Comparison of ENCODE assay signal across 8 cellular contexts in the genomic region with DNA sequence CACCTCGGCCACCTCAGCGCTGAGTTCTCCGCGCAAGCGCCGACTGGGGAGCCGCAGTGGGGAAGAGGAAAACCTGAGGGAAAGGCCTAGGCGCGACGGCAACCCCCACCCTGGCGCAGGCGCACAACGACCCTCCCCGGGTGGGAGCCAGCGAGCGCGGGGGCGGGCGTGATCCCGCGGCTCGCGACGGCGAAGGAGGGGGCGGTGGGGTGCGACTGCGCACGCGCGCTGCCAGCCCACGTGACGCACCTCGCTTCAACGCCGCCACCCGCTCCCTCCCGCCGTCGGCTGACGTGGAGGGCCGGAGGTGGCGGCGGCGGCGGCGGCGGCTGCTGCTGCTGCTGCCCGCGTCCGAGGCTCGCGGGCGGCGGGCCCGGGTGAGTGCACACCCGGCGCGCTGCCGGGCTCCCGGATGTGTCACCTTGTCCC. TPM values are rescaled to one million over a fixed set of nuclear protein-coding genes. Genes with fewer than 3 reads are reported as not detected.
DNase-seq lines count a peak whose midpoint lies in the region; ATAC-seq and TF ChIP-seq lines count a peak whose summit lies in the region.

A gene (minus strand): TSS at position 84 of the 429 bp plus-strand sequence. CDS start 556 bp downstream, outside the sequence.
A gene with protein sequence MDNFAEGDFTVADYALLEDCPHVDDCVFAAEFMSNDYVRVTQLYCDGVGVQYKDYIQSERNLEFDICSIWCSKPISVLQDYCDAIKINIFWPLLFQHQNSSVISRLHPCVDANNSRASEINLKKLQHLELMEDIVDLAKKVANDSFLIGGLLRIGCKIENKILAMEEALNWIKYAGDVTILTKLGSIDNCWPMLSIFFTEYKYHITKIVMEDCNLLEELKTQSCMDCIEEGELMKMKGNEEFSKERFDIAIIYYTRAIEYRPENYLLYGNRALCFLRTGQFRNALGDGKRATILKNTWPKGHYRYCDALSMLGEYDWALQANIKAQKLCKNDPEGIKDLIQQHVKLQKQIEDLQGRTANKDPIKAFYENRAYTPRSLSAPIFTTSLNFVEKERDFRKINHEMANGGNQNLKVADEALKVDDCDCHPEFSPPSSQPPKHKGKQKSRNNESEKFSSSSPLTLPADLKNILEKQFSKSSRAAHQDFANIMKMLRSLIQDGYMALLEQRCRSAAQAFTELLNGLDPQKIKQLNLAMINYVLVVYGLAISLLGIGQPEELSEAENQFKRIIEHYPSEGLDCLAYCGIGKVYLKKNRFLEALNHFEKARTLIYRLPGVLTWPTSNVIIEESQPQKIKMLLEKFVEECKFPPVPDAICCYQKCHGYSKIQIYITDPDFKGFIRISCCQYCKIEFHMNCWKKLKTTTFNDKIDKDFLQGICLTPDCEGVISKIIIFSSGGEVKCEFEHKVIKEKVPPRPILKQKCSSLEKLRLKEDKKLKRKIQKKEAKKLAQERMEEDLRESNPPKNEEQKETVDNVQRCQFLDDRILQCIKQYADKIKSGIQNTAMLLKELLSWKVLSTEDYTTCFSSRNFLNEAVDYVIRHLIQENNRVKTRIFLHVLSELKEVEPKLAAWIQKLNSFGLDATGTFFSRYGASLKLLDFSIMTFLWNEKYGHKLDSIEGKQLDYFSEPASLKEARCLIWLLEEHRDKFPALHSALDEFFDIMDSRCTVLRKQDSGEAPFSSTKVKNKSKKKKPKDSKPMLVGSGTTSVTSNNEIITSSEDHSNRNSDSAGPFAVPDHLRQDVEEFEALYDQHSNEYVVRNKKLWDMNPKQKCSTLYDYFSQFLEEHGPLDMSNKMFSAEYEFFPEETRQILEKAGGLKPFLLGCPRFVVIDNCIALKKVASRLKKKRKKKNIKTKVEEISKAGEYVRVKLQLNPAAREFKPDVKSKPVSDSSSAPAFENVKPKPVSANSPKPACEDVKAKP (N-terminal part only) (plus strand): TSS at position 267 of the 429 bp plus-strand sequence. CDS start 14,004 bp downstream, outside the sequence.

- no peak for TF ChIP-seq CTCF in AG09319 (IDR thresholded peaks at IDR 0.05; ENCODE audit: low read depth, low read length)

- DNase-seq in AG09319 (ENCODE audit: extremely low read depth, low read depth) (peak; percentile 89), NCI-H510A (lab: John Stamatoyannopoulos, UW) (peak; percentile 86), cerebellum (ENCODE audit: low spot score) (peak; percentile 95), kidney glomerular epithelial cell (lab: John Stamatoyannopoulos, UW) (peak; percentile 85)
- peak; percentile 94 for DNase-seq in activated CD4-positive, alpha-beta T cell treated with anti-CD3 and anti-CD28 coated beads for 1 hour
- peak; percentile 92 to 98 for DNase-seq in stimulated activated CD4-positive, alpha-beta T cell treated with anti-CD3 and anti-CD28 coated beads, Interleukin-1b, Interleukin-23, amount 100 ng/mL, for 1 hour (ENCODE audit: low read depth in 2 of 2)

- TF ChIP-seq POLR2A in GM19193 (IDR thresholded peaks at IDR 0.05; ENCODE audit: extremely low read depth, insufficient read depth, insufficient read length), result peak; percentile 83

- ATAC-seq in HG03432 (IDR thresholded peaks at IDR 0.05; ENCODE audit: unreplicated experiment), result peak; percentile 77

RNA-seq across cellular contexts. Expression of the first gene that starts in this region (rescaled TPM):
- 5.1 TPM for total RNA-seq in cerebellum

RNA-seq across cellular contexts. Expression of the second gene that starts in this region (rescaled TPM):
- 537 TPM for total RNA-seq in cerebellum

Comparison
In these comparisons a context has a peak if more than half of its experiments do, and no peak if none do; other contexts are left out.
1. Peak in every context shown above with its lines: DNase-seq and ATAC-seq.